Comparison of ENCODE assay signal across 12 cellular contexts in the genomic region with DNA sequence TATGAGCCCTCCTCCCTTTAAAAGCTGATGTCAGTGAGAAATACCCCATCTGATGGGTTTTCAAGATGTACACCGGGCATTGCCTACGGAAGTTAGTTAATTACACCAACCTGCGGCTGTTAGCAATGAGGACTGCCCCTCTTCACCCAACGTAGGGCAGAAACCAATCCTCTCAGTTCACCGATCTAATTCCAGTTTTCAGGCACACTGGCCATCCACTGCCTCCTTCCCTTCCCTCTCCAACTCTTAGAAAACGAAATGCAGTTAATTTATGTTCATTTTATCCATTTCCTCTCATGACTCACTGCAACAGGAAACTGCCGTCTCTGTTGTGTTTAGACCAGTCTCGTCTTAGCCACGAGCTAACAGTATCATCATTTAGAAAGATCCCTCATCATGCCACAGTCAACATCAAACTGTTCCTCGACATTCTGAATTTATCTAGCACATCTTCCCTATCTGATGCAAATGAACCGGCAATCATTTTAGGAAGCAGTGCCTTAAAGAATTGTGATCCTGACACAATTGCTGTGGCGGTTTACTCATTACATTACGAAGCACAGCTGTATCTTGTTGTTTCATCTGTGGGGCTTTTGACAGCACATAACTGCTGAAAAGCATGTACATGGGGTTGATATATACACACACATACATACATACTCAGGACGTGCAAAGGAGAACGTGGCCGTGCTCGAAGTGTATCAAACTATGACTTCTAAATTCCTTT.
DNase-seq lines count a peak whose midpoint lies in the region; ATAC-seq and TF ChIP-seq lines count a peak whose summit lies in the region.
"Had no signal": no experiment of that assay in that cellular context is flagged by ENCODE, and none has a peak within 500 bp of the region (broad histone marks: within the 10 kb centered on the region; RNA-seq: fewer than 3 reads in every experiment).

No MANE protein-coding gene starts in this region.

- no peaks in the 10 kb centered on the region for H3K27me3 ChIP-seq in body of pancreas

- H3K4me3 ChIP-seq in body of pancreas, result no peak overlapping the region

- peaks cover 6% of the 10 kb centered on the region for H3K9me3 Mint-ChIP-seq in central memory CD8-positive, alpha-beta T cell
- peaks cover 3% of the 10 kb centered on the region for H3K9me3 Mint-ChIP-seq in natural killer cell treated with Interleukin-12 subunit alpha and Interleukin-12 subunit beta and Interleukin-15 and Interleukin-18, amount 100 ng/mL, for 72 hours

- H3K4me1 ChIP-seq in body of pancreas, result peaks cover 14% of the 10 kb centered on the region

- DNase-seq in NCI-H1694 treated with DMSO at 0.1 percent for 48 hours (lab: John Stamatoyannopoulos, UW) (peak; percentile 65), NCI-H1694 (lab: John Stamatoyannopoulos, UW) (no peak), NCI-H2227 (lab: John Stamatoyannopoulos, UW; ENCODE audit: unreplicated experiment) (peak; percentile 27), body of pancreas (no peak), glomerular visceral epithelial cell (ENCODE audit: extremely low spot score) (no peak), NCI-H2196 (lab: John Stamatoyannopoulos, UW; ENCODE audit: unreplicated experiment) (no peak)
- peak in 1 of 2 donors; percentile 18 for DNase-seq in central memory CD8-positive, alpha-beta T cell (ENCODE audit: low spot score in 2 of 2)
- DNase-seq in natural killer cell treated with Interleukin-12 subunit alpha and Interleukin-12 subunit beta and Interleukin-15 and Interleukin-18, amount 100 ng/mL, for 72 hours (ENCODE audit: low spot score), result peak; percentile 61
- DNase-seq: midbrain, OCI-M1 had no signal

- H3K9me3 ChIP-seq in body of pancreas, result no peaks in the 10 kb centered on the region

- H3K4me3 Mint-ChIP-seq in central memory CD8-positive, alpha-beta T cell, result peak overlapping the region; percentile 55
- peak overlapping the region; percentile 84 for H3K4me3 Mint-ChIP-seq in natural killer cell treated with Interleukin-12 subunit alpha and Interleukin-12 subunit beta and Interleukin-15 and Interleukin-18, amount 100 ng/mL, for 72 hours

- H3K27me3 Mint-ChIP-seq in central memory CD8-positive, alpha-beta T cell, result no peaks in the 10 kb centered on the region
- H3K27me3 Mint-ChIP-seq in natural killer cell treated with Interleukin-12 subunit alpha and Interleukin-12 subunit beta and Interleukin-15 and Interleukin-18, amount 100 ng/mL, for 72 hours, result no peaks in the 10 kb centered on the region

- peaks cover 14% of the 10 kb centered on the region for H3K4me1 Mint-ChIP-seq in central memory CD8-positive, alpha-beta T cell
- peaks cover 15 to 24% of the 10 kb centered on the region in 2 donors for H3K4me1 Mint-ChIP-seq in natural killer cell treated with Interleukin-12 subunit alpha and Interleukin-12 subunit beta and Interleukin-15 and Interleukin-18, amount 100 ng/mL, for 72 hours (ENCODE audit: low read depth in 2 of 2)

- TF ChIP-seq CTCF in body of pancreas (IDR thresholded peaks at IDR 0.05), result no peak

- H3K27ac Mint-ChIP-seq in central memory CD8-positive, alpha-beta T cell (ENCODE audit: low read depth), result peak overlapping the region; percentile 81
- peak overlapping the region; percentile 90 to 95 for H3K27ac Mint-ChIP-seq in natural killer cell treated with Interleukin-12 subunit alpha and Interleukin-12 subunit beta and Interleukin-15 and Interleukin-18, amount 100 ng/mL, for 72 hours

- 76 to 78% methylated on average over 17 of the region's 17 CpGs for WGBS in body of pancreas, 2 donors

- no peak for TF ChIP-seq POLR2A in body of pancreas (IDR thresholded peaks at IDR 0.05)

- H3K27ac ChIP-seq in body of pancreas, result no peak overlapping the region
- H3K27ac ChIP-seq: 22Rv1, VCaP had no signal

- intact Hi-C loops in body of pancreas (cut with DNase I), result no loop called here

- ATAC-seq in central memory CD8-positive, alpha-beta T cell (replicated peaks; ENCODE audit: extremely low read depth, poor library complexity, severe bottlenecking), result peak; percentile 86
- peak; percentile 79 to 94 for ATAC-seq in natural killer cell treated with Interleukin-12 subunit alpha and Interleukin-12 subunit beta and Interleukin-15 and Interleukin-18, amount 100 ng/mL, for 72 hours
- no peak for ATAC-seq in body of pancreas

- no peaks in the 10 kb centered on the region for H3K36me3 ChIP-seq in body of pancreas (replicated peaks in 1 of 2; ENCODE audit: insufficient read depth in 1 of 2, low read depth in 2 of 2)

- peaks cover 2% of the 10 kb centered on the region for H3K36me3 Mint-ChIP-seq in central memory CD8-positive, alpha-beta T cell (ENCODE audit: insufficient read depth)
- no peaks in the 10 kb centered on the region for H3K36me3 Mint-ChIP-seq in natural killer cell treated with Interleukin-12 subunit alpha and Interleukin-12 subunit beta and Interleukin-15 and Interleukin-18, amount 100 ng/mL, for 72 hours

Comparison
In these comparisons a context has a peak if more than half of its experiments do, and no peak if none do; other contexts are left out.
1. DNase-seq: peak in NCI-H1694 treated with DMSO at 0.1 percent for 48 hours (single experiment), NCI-H2227 (single experiment) and natural killer cell treated with Interleukin-12 subunit alpha and Interleukin-12 subunit beta and Interleukin-15 and Interleukin-18, amount 100 ng/mL, for 72 hours (single experiment); none in NCI-H1694 (single experiment), body of pancreas (0 of 4), glomerular visceral epithelial cell (single experiment) and NCI-H2196 (single experiment).